In the genomic region with DNA sequence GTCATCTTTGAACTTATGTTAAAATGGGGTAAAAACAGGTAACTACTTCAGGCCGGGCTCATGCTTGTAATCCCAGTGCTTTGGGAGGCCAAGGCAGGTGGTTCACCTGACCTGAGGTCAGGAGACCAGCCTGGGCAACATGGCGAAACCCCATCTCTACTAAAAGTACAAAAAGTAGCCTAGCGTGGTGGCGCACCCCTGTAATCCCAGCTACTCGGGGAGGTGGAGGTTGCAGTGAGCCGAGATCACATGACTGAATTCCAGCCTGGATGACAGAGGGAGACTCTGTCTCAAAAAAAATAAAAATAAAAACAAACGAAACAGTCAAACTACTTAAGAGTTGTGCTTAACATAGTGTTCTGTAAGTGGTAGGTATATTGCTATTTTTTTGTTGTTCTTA, we compare ENCODE assay signal across 8 cellular contexts. TPM values are rescaled to one million over a fixed set of nuclear protein-coding genes. Genes with fewer than 3 reads are reported as not detected.
DNase-seq lines count a peak whose midpoint lies in the region; ATAC-seq and TF ChIP-seq lines count a peak whose summit lies in the region.

No MANE protein-coding gene starts in this region.

- H3K4me3 Mint-ChIP-seq in nephron progenitor cell, result peak overlapping the region; percentile 88

- H3K4me1 Mint-ChIP-seq in nephron progenitor cell, result peaks cover 43% of the 10 kb centered on the region

- H3K4me2 ChIP-seq in MM.1S (ENCODE audit: low read depth, low read length), result peak overlapping the region; percentile 94

- no peaks in the 10 kb centered on the region for H3K27me3 ChIP-seq in BJ (ENCODE audit: control insufficient read depth, insufficient read depth, low read length)
- no peaks in the 10 kb centered on the region for H3K27me3 ChIP-seq in MM.1S (replicated peaks; ENCODE audit: insufficient read depth, low read length)
- H3K27me3 ChIP-seq in effector memory CD4-positive, alpha-beta T cell (replicated peaks; ENCODE audit: control insufficient read depth, insufficient read depth, low read length, poor library complexity, severe bottlenecking), result no peaks in the 10 kb centered on the region

- ATAC-seq in HG03439 (IDR thresholded peaks at IDR 0.05; ENCODE audit: unreplicated experiment) (no peak), GM19395 (IDR thresholded peaks at IDR 0.05; ENCODE audit: unreplicated experiment) (no peak)

- peaks cover 63% of the 10 kb centered on the region for H4K20me1 ChIP-seq in MM.1S (ENCODE audit: insufficient read depth, low read length)

- peaks cover 20% of the 10 kb centered on the region for H3K9me3 Mint-ChIP-seq in nephron progenitor cell

- no peak overlapping the region for H2AFZ ChIP-seq in MM.1S (ENCODE audit: low read length)

- no peak overlapping the region for H3K27ac ChIP-seq in MM.1S (ENCODE audit: low read length)
- H3K27ac ChIP-seq in effector memory CD4-positive, alpha-beta T cell (ENCODE audit: insufficient read depth, low read length, poor library complexity, severe bottlenecking), result peak overlapping the region; percentile 99

- no peaks in the 10 kb centered on the region for H3K9me3 ChIP-seq in MM.1S (replicated peaks; ENCODE audit: insufficient read depth, low read length)
- no peaks in the 10 kb centered on the region for H3K9me3 ChIP-seq in effector memory CD4-positive, alpha-beta T cell (ENCODE audit: control insufficient read depth, low read length)

- peaks cover 37% of the 10 kb centered on the region for H3K36me3 Mint-ChIP-seq in nephron progenitor cell (ENCODE audit: low read depth)

- H3K4me1 ChIP-seq in MM.1S (ENCODE audit: low read length), result peaks cover 12% of the 10 kb centered on the region
- peaks cover 17% of the 10 kb centered on the region for H3K4me1 ChIP-seq in effector memory CD4-positive, alpha-beta T cell (ENCODE audit: control insufficient read depth, insufficient read depth, low read length, poor library complexity, severe bottlenecking)

- no peaks in the 10 kb centered on the region for H3K36me3 ChIP-seq in BJ (ENCODE audit: control insufficient read depth, insufficient read depth, low read length)
- H3K36me3 ChIP-seq in MM.1S (replicated peaks; ENCODE audit: insufficient read depth, low read length), result peaks cover 9% of the 10 kb centered on the region; the same call in 1 of the 2 replicates
- H3K36me3 ChIP-seq in effector memory CD4-positive, alpha-beta T cell (ENCODE audit: control insufficient read depth, insufficient read depth, low read length), result peaks cover 22% of the 10 kb centered on the region

- TF ChIP-seq CTCF in BJ (IDR thresholded peaks at IDR 0.05; ENCODE audit: insufficient read depth, low read depth, low read length) (no peak), MM.1S (IDR thresholded peaks at IDR 0.05; ENCODE audit: low read length) (no peak), nephron progenitor cell (IDR thresholded peaks at IDR 0.05) (no peak)

- peaks cover 4% of the 10 kb centered on the region for H3K27me3 Mint-ChIP-seq in nephron progenitor cell (ENCODE audit: low read depth, poor library complexity)

- H3K79me2 ChIP-seq in MM.1S (ENCODE audit: low read length), result peaks cover 75% of the 10 kb centered on the region

- H3K4me3 ChIP-seq in BJ (ENCODE audit: low read depth, low read length), result peak overlapping the region; percentile 91
- H3K4me3 ChIP-seq in MM.1S (ENCODE audit: low read length), result peak overlapping the region; percentile 95
- H3K4me3 ChIP-seq in effector memory CD4-positive, alpha-beta T cell (ENCODE audit: insufficient read depth, low read depth, low read length, poor library complexity, severe bottlenecking), result peak overlapping the region; percentile 99

- no peaks in the 10 kb centered on the region for H3K9me2 ChIP-seq in MM.1S (replicated peaks; ENCODE audit: insufficient read depth, low read length)

- no peak overlapping the region for H3K27ac Mint-ChIP-seq in nephron progenitor cell

- POLR2A ChIA-PET in BJ (lab: Charles Lee), result no interaction called here

- H3K9ac ChIP-seq in MM.1S (ENCODE audit: low read length), result no peak overlapping the region

- H3F3A ChIP-seq in MM.1S (ENCODE audit: insufficient read depth, low read length), result peaks cover 21% of the 10 kb centered on the region

- CTCF ChIA-PET in BJ (lab: Yijun Ruan, JAX), result no interaction called here

- DNase-seq in BJ (ENCODE audit: low read depth) (no peak), MM.1S (no peak), nephron progenitor cell (no peak), NCI-H2107 treated with DMSO at 0.1 percent for 48 hours (lab: John Stamatoyannopoulos, UW; ENCODE audit: unreplicated experiment) (no peak)
- no peak for DNase-seq in effector memory CD4-positive, alpha-beta T cell
- DNase-seq in NK-92 treated with Interleukin-12 subunit alpha and Interleukin-12 subunit beta, amount 100 ng/mL, for 24 hours (lab: John Stamatoyannopoulos, UW), result no peak

RNA-seq across cellular contexts. Expression of a gene that starts 2.5 kb away (rescaled TPM):
- polyA plus RNA-seq in BJ (2011; rRNA removed), result 76.2 and 89.3 TPM in 2 replicates
- 55.7 and 68.3 TPM in 2 replicates for polyA minus RNA-seq in BJ (2011; rRNA and poly(A)+ RNA removed)
